Comparison of ENCODE assay signal across 1 cellular context in the genomic region with DNA sequence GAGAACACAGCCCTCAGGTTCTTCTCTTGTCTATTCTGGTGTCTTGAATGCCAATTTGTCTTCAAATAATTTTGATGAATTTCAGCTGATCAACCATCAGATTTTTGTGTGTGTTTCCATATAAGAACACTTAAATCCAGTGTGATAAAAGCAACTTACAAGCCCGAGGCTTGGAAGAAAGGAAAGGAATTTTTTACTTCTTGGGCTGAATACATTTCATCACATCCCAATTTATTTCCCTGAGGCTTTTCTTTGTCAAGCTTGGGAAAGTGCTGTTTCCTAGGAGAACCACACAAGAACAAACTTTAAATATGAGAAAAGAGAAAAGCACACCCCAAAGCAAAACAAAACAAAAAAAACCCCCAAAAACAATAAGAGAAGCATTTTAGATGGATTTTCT.
TF ChIP-seq lines count a peak whose summit lies in the region.

No MANE protein-coding gene starts in this region.

TF ChIP-seq in GM23338, 12 proteins besides CTCF, POLR2A, EP300 and RAD21:
- TF ChIP-seq STAT1 (IDR thresholded peaks at IDR 0.05; ENCODE audit: unreplicated experiment) (no peak), EZH2phosphoT487 (IDR thresholded peaks at IDR 0.05; ENCODE audit: unreplicated experiment) (no peak), POLR2AphosphoS5 (IDR thresholded peaks at IDR 0.05; ENCODE audit: low read depth) (no peak), EZH2 (IDR thresholded peaks at IDR 0.05; ENCODE audit: low read depth, unreplicated experiment) (no peak), ETS1 (IDR thresholded peaks at IDR 0.05) (no peak), NANOG (IDR thresholded peaks at IDR 0.05; ENCODE audit: borderline replicate concordance) (no peak), ZNF331 (CRISPR knock-in tag; IDR thresholded peaks at IDR 0.05; ENCODE audit: low read depth) (no peak), CREB1 (CRISPR knock-in tag; IDR thresholded peaks at IDR 0.05; ENCODE audit: low read depth) (no peak), JUNB (IDR thresholded peaks at IDR 0.05; ENCODE audit: unreplicated experiment) (no peak), ZNF114 (CRISPR knock-in tag; IDR thresholded peaks at IDR 0.05) (no peak), ZNF462 (CRISPR knock-in tag; IDR thresholded peaks at IDR 0.05) (no peak)
- TF ChIP-seq, protein P1, sequence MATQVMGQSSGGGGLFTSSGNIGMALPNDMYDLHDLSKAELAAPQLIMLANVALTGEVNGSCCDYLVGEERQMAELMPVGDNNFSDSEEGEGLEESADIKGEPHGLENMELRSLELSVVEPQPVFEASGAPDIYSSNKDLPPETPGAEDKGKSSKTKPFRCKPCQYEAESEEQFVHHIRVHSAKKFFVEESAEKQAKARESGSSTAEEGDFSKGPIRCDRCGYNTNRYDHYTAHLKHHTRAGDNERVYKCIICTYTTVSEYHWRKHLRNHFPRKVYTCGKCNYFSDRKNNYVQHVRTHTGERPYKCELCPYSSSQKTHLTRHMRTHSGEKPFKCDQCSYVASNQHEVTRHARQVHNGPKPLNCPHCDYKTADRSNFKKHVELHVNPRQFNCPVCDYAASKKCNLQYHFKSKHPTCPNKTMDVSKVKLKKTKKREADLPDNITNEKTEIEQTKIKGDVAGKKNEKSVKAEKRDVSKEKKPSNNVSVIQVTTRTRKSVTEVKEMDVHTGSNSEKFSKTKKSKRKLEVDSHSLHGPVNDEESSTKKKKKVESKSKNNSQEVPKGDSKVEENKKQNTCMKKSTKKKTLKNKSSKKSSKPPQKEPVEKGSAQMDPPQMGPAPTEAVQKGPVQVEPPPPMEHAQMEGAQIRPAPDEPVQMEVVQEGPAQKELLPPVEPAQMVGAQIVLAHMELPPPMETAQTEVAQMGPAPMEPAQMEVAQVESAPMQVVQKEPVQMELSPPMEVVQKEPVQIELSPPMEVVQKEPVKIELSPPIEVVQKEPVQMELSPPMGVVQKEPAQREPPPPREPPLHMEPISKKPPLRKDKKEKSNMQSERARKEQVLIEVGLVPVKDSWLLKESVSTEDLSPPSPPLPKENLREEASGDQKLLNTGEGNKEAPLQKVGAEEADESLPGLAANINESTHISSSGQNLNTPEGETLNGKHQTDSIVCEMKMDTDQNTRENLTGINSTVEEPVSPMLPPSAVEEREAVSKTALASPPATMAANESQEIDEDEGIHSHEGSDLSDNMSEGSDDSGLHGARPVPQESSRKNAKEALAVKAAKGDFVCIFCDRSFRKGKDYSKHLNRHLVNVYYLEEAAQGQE (IDR thresholded peaks at IDR 0.05; ENCODE audit: unreplicated experiment): no peak
TF ChIP-seq in GM23338: peak in this region for 0.
